In the genomic region with DNA sequence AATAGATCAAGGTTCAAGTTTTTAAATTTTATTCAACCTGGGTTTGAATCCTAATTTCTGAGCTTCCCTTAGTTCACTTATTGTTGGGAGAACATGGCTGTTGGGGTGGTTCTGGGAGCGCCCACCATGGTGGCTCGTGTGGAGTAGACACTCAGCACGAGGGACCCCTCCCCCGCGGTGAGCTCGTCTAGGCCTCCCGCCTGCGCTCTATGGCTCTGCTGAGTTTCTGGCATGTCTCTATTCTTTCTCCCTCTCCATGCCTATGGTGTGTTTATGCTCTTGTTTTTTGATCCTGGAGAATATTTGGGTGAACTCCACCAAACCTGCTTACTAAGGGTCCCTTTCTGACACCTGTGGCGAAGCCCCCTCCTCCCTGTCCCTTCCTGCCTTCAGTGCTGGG, we compare ENCODE assay signal across 1 cellular context.
TF ChIP-seq lines count a peak whose summit lies in the region.

No MANE protein-coding gene starts in this region.

TF ChIP-seq in H1, 55 proteins besides CTCF, POLR2A, EP300 and RAD21:
- no peak for TF ChIP-seq TBP (IDR thresholded peaks at IDR 0.05; ENCODE audit: low read depth, low read length)
- no peak for TF ChIP-seq FOSL1 (IDR thresholded peaks at IDR 0.05; ENCODE audit: insufficient read depth, low read depth, low read length)
